In genomic region chr6:157323114-157323923, GRCh38 we compare ENCODE assay signal across 8 cellular contexts. TPM values are rescaled to one million over a fixed set of nuclear protein-coding genes. Genes with fewer than 3 reads are reported as not detected.
DNase-seq lines count a peak whose midpoint lies in the region; ATAC-seq and TF ChIP-seq lines count a peak whose summit lies in the region.

TMEM242 (minus strand) TSS chr6:157323519; CDS start chr6:157323499, 20 bp downstream.

- TF ChIP-seq CTCF in LNCaP clone FGC (IDR thresholded peaks at IDR 0.05; ENCODE audit: control insufficient read depth, extremely low read depth, insufficient read depth) (no peak), foreskin fibroblast (IDR thresholded peaks at IDR 0.05; ENCODE audit: low read depth, low read length) (peak; percentile 35), testis (IDR thresholded peaks at IDR 0.05) (peak in 2 of 3 experiments; percentile 11 to 32)

- H3K36me3 ChIP-seq in testis (ENCODE audit: low read depth, missing control alignments), result no peaks in the 10 kb centered on the region

- H3K27me3 ChIP-seq in testis, result no peaks in the 10 kb centered on the region

- H3K4me3 Mint-ChIP-seq in activated T-cell treated with anti-CD3 and anti-CD28 coated beads, Interleukin-2, amount 50 U/mL, for 72 hours, result peak within 1 kb of the TSS; percentile 97 to 99

- H3K27me3 Mint-ChIP-seq in activated T-cell treated with anti-CD3 and anti-CD28 coated beads, Interleukin-2, amount 50 U/mL, for 72 hours (ENCODE audit: low read depth), result peaks cover 42% of the 10 kb centered on the region

- peak; percentile 90 for ATAC-seq in GM21825 (IDR thresholded peaks at IDR 0.05; ENCODE audit: unreplicated experiment)
- peak; percentile 96 for ATAC-seq in activated T-cell treated with anti-CD3 and anti-CD28 coated beads, Interleukin-2, amount 50 U/mL, for 72 hours (replicated peaks in 1 of 2)

- intact Hi-C loops in testis (cut with DNase I; ENCODE audit: low total_unique reads), result no loop called here

- H3K27ac ChIP-seq in testis, result peak within 1 kb of the TSS; percentile 52 to 85

- peaks cover 53% of the 10 kb centered on the region for H3K4me1 Mint-ChIP-seq in activated T-cell treated with anti-CD3 and anti-CD28 coated beads, Interleukin-2, amount 50 U/mL, for 72 hours (ENCODE audit: low read depth)

- H3K4me1 ChIP-seq in testis, result peaks cover 10% of the 10 kb centered on the region

- peak within 1 kb of the TSS; percentile 97 for H3K27ac Mint-ChIP-seq in activated T-cell treated with anti-CD3 and anti-CD28 coated beads, Interleukin-2, amount 50 U/mL, for 72 hours

- DNase-seq in Daoy (ENCODE audit: low read depth), result peak; percentile 97
- peak; percentile 82 for DNase-seq in LNCaP clone FGC (ENCODE audit: low read depth)
- DNase-seq in activated T-cell treated with anti-CD3 and anti-CD28 coated beads, Interleukin-2, amount 50 U/mL, for 72 hours, result peak; percentile 90 to 93
- peak; percentile 94 to 98 for DNase-seq in foreskin fibroblast
- DNase-seq in non-pigmented ciliary epithelial cell (ENCODE audit: low read depth), result peak; percentile 56
- peak; percentile 91 for DNase-seq in testis
- DNase-seq in UCSD-AML1 (lab: John Stamatoyannopoulos, UW; ENCODE audit: unreplicated experiment), result no peak

- no peaks in the 10 kb centered on the region for H3K9me3 Mint-ChIP-seq in activated T-cell treated with anti-CD3 and anti-CD28 coated beads, Interleukin-2, amount 50 U/mL, for 72 hours

- no peaks in the 10 kb centered on the region for H3K36me3 Mint-ChIP-seq in activated T-cell treated with anti-CD3 and anti-CD28 coated beads, Interleukin-2, amount 50 U/mL, for 72 hours (ENCODE audit: insufficient read depth in 2 of 2)

- H3K4me3 ChIP-seq in LNCaP clone FGC (ENCODE audit: low read depth, low read length) (peak within 1 kb of the TSS; percentile 91), foreskin fibroblast (ENCODE audit: low read depth in 1 of 2, low read length in 2 of 2) (peak within 1 kb of the TSS; percentile 76 to 90), testis (peak within 1 kb of the TSS; percentile 79 to 80)

- 0 to 2% methylated on average over 9 to 50 of the region's 50 CpGs for WGBS in testis, 2 donors

- no peaks in the 10 kb centered on the region for H3K9me3 ChIP-seq in testis

- no peak for TF ChIP-seq POLR2A in testis (IDR thresholded peaks at IDR 0.05)

RNA-seq across cellular contexts. Expression of gene TMEM242, which starts in this region (rescaled TPM):
- 10.5 and 15.8 TPM in 2 replicates for total RNA-seq in Daoy (2014; rRNA removed; shearing (Covaris generic))
- total RNA-seq in activated T-cell treated with anti-CD3 and anti-CD28 coated beads, Interleukin-2, amount 50 U/mL, for 72 hours, result 10 to 100 TPM; 13.0 to 15.5 TPM
- 10 to 100 TPM; 10.3 to 11.9 TPM for total RNA-seq in testis
- polyA plus RNA-seq in testis (ENCODE audit: insufficient read depth, low read depth, low replicate concordance), result 8.9 TPM
